ENCODE assay signal across 8 cellular contexts in genomic region chr4:24892778-24893177, GRCh38.
"Had no signal": no experiment of that assay in that cellular context is flagged by ENCODE, and none has a peak within 500 bp of the region (broad histone marks: within the 10 kb centered on the region; RNA-seq: fewer than 3 reads in every experiment).

No MANE protein-coding gene starts in this region.

- H2AFZ ChIP-seq: GM23248 had no signal

- H3K4me1 ChIP-seq: HAP-1 had no signal

- H3K36me3 ChIP-seq: HAP-1 had no signal

- H3K4me3 ChIP-seq: GM23248, HAP-1, K562 had no signal

- H3K9me3 ChIP-seq: HAP-1 had no signal

- H3K9ac ChIP-seq: GM23248 had no signal

- H3K27ac ChIP-seq: GM23248 had no signal

- FAIRE-seq: HTR-8/SVneo, K562 had no signal

- DNase-seq: GM23248, H7, HFFc6, IMR-90, KG1 had no signal
